ENCODE assay signal across 29 cellular contexts in genomic region chr21:32120231-32120630, GRCh38.
"Had no signal": no experiment of that assay in that cellular context is flagged by ENCODE, and none has a peak within 500 bp of the region (broad histone marks: within the 10 kb centered on the region; RNA-seq: fewer than 3 reads in every experiment).

No MANE protein-coding gene starts in this region.

- H3K27me3 Mint-ChIP-seq: progenitor cell of endocrine pancreas, type B pancreatic cell had no signal

- H3K27me3 ChIP-seq: neural progenitor cell, ovary, right lobe of liver, sigmoid colon, stomach, suprapubic skin, testis, tibial artery, transverse colon, upper lobe of right lung, vagina had no signal

- H3K4me3 ChIP-seq: neural progenitor cell, ovary, psoas muscle, right lobe of liver, sigmoid colon, stomach, suprapubic skin, testis, tibial artery, transverse colon, upper lobe of right lung, vagina had no signal

- H3K4me2 ChIP-seq: neural progenitor cell had no signal

- H3K27ac ChIP-seq: neural progenitor cell, ovary, parathyroid adenoma, psoas muscle, right lobe of liver, sigmoid colon, stomach, suprapubic skin, testis, tibial artery, transverse colon, upper lobe of right lung, vagina had no signal

- DNase-seq: natural killer cell; occipital lobe; ovary; posterior cingulate gyrus; psoas muscle; right cardiac atrium; right lobe of liver; sigmoid colon; small intestine; stimulated activated CD4-positive, alpha-beta T cell treated with anti-CD3 and anti-CD28 coated beads, Interleukin-15, amount 100 ng/mL, for 24 hours; stimulated activated CD4-positive, alpha-beta T cell treated with anti-CD3 and anti-CD28 coated beads, Interleukin-2, amount 100 ng/mL, for 24 hours; stimulated activated CD4-positive, alpha-beta T cell treated with anti-CD3 and anti-CD28 coated beads, Interleukin-2, amount 100 ng/mL, for 48 hours; stimulated activated CD4-positive, alpha-beta T cell treated with anti-CD3 and anti-CD28 coated beads, Interleukin-4, amount 100 ng/mL, for 24 hours; stimulated activated naive B cell treated with anti-CD40 and anti-IgM and Interleukin-4, amounts not matched to agents 10 μg/mL and 1 μg/mL and 100 μg/mL, for 72 hours; stimulated activated naive CD4-positive, alpha-beta T cell treated with Interleukin-2 at 50 U/mL for 16 hours; stomach; testis; tibial artery; transverse colon; upper lobe of right lung had no signal

- H3K4me1 Mint-ChIP-seq: natural killer cell; neural progenitor cell; stimulated activated effector memory CD8-positive, alpha-beta T cell treated with anti-CD3 and anti-CD28 coated beads, Interleukin-12 subunit alpha, Interleukin-12 subunit beta, amount 100 ng/mL, for 72 hours; stimulated activated naive B cell treated with anti-CD40 and anti-IgM and Interleukin-4, amounts not matched to agents 10 μg/mL and 1 μg/mL and 100 μg/mL, for 72 hours had no signal

- H3K9me3 ChIP-seq: psoas muscle, right lobe of liver, testis, transverse colon, upper lobe of right lung, vagina had no signal

- H2AFZ ChIP-seq: neural progenitor cell, parathyroid adenoma had no signal

- H3K4me3 Mint-ChIP-seq: natural killer cell; nephron; neural progenitor cell; stimulated activated effector memory CD8-positive, alpha-beta T cell treated with anti-CD3 and anti-CD28 coated beads, Interleukin-12 subunit alpha, Interleukin-12 subunit beta, amount 100 ng/mL, for 72 hours; stimulated activated naive B cell treated with anti-CD40 and anti-IgM and Interleukin-4, amounts not matched to agents 10 μg/mL and 1 μg/mL and 100 μg/mL, for 72 hours; stimulated activated naive CD8-positive, alpha-beta T cell treated with anti-CD3 and anti-CD28 coated beads, Interleukin-15, Interleukin-2, amounts not matched to agents 100 ng/mL and 50 ng/mL, for 24 hours; type B pancreatic cell had no signal

- H3K4me1 ChIP-seq: neural progenitor cell, parathyroid adenoma, psoas muscle, right lobe of liver, sigmoid colon, stomach, suprapubic skin, testis, tibial artery, transverse colon, upper lobe of right lung, vagina had no signal

- FAIRE-seq: small intestine had no signal

- H3K36me3 Mint-ChIP-seq: natural killer cell; stimulated activated effector memory CD8-positive, alpha-beta T cell treated with anti-CD3 and anti-CD28 coated beads, Interleukin-12 subunit alpha, Interleukin-12 subunit beta, amount 100 ng/mL, for 72 hours; type B pancreatic cell had no signal

- H3K36me3 ChIP-seq: neural progenitor cell, ovary, right lobe of liver, sigmoid colon, stomach, suprapubic skin, tibial artery, transverse colon, upper lobe of right lung, vagina had no signal

- H3K9me3 Mint-ChIP-seq: stimulated activated effector memory CD8-positive, alpha-beta T cell treated with anti-CD3 and anti-CD28 coated beads, Interleukin-12 subunit alpha, Interleukin-12 subunit beta, amount 100 ng/mL, for 72 hours; stimulated activated naive CD8-positive, alpha-beta T cell treated with anti-CD3 and anti-CD28 coated beads, Interleukin-15, Interleukin-2, amounts not matched to agents 100 ng/mL and 50 ng/mL, for 24 hours; type B pancreatic cell had no signal

- H3K9ac ChIP-seq: neural progenitor cell, parathyroid adenoma had no signal

- H3K79me2 ChIP-seq: parathyroid adenoma had no signal

- H3K27ac Mint-ChIP-seq: natural killer cell; nephron; neural progenitor cell; progenitor cell of endocrine pancreas; stimulated activated effector memory CD8-positive, alpha-beta T cell treated with anti-CD3 and anti-CD28 coated beads, Interleukin-12 subunit alpha, Interleukin-12 subunit beta, amount 100 ng/mL, for 72 hours; stimulated activated naive B cell treated with anti-CD40 and anti-IgM and Interleukin-4, amounts not matched to agents 10 μg/mL and 1 μg/mL and 100 μg/mL, for 72 hours; stimulated activated naive CD8-positive, alpha-beta T cell treated with anti-CD3 and anti-CD28 coated beads, Interleukin-15, Interleukin-2, amounts not matched to agents 100 ng/mL and 50 ng/mL, for 24 hours; type B pancreatic cell had no signal
